In the genomic region with DNA sequence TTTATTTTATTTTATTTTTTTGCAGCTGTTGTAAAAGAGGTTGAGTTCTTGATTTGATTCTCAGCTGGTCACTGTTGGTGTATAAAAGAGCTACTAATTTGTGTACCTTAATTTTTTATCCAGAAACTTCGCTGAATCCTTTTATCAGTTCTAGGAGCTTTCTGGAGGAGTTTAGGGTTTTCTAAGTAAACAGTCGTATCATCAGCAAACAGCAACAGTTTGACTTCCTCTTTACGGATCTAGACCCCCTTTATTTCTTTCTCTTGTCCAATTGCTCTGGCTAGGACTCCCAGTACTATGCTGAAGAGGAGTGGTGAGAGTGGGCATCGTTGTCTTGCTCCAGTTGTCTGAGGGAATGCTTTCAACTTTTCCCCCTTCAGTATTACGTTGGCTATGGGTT, we compare ENCODE assay signal across 25 cellular contexts.
"Had no signal": no experiment of that assay in that cellular context is flagged by ENCODE, and none has a peak within 500 bp of the region (broad histone marks: within the 10 kb centered on the region; RNA-seq: fewer than 3 reads in every experiment).

No MANE protein-coding gene starts in this region.

- H3K9ac ChIP-seq: neural progenitor cell, parathyroid adenoma had no signal

- H3K9me3 ChIP-seq: ovary, psoas muscle, right lobe of liver, sigmoid colon, stomach, thoracic aorta, thyroid gland, upper lobe of left lung, vagina had no signal

- H3K36me3 ChIP-seq: neural progenitor cell, ovary, right lobe of liver, sigmoid colon, stomach, thoracic aorta, thyroid gland, tibial nerve, upper lobe of left lung, vagina had no signal

- H3K4me1 ChIP-seq: neural progenitor cell, tibial nerve, upper lobe of left lung had no signal

- H2AFZ ChIP-seq: neural progenitor cell, parathyroid adenoma had no signal

- ATAC-seq: psoas muscle; right cardiac atrium; right lobe of liver; stimulated activated effector memory CD8-positive, alpha-beta T cell treated with anti-CD3 and anti-CD28 coated beads, Interleukin-12 subunit alpha, Interleukin-12 subunit beta, amount 100 ng/mL, for 72 hours; stimulated activated naive B cell treated with anti-CD40 and anti-IgM and Interleukin-4, amounts not matched to agents 10 μg/mL and 1 μg/mL and 100 μg/mL, for 72 hours had no signal

- H3K27ac ChIP-seq: neural progenitor cell, ovary, parathyroid adenoma, psoas muscle, right lobe of liver, stomach, thyroid gland, tibial nerve, upper lobe of left lung, vagina had no signal

- H3K79me2 ChIP-seq: parathyroid adenoma had no signal

- H3K4me2 ChIP-seq: neural progenitor cell had no signal

- H3K4me3 ChIP-seq: neural progenitor cell, ovary, psoas muscle, right lobe of liver, sigmoid colon, stomach, thoracic aorta, thyroid gland, tibial nerve, upper lobe of left lung, vagina had no signal

- H3K27me3 ChIP-seq: neural progenitor cell, ovary, right lobe of liver, sigmoid colon, stomach, thyroid gland, tibial nerve, upper lobe of left lung, vagina had no signal

- FAIRE-seq: small intestine, urothelium cell line had no signal

- DNase-seq: occipital lobe; ovary; posterior cingulate gyrus; psoas muscle; right cardiac atrium; right lobe of liver; sigmoid colon; small intestine; stimulated activated CD4-positive, alpha-beta T cell treated with anti-CD3 and anti-CD28 coated beads, Interleukin-15, amount 100 ng/mL, for 24 hours; stimulated activated CD4-positive, alpha-beta T cell treated with anti-CD3 and anti-CD28 coated beads, Interleukin-2, amount 100 ng/mL, for 24 hours; stimulated activated CD4-positive, alpha-beta T cell treated with anti-CD3 and anti-CD28 coated beads, Interleukin-2, amount 100 ng/mL, for 48 hours; stimulated activated CD4-positive, alpha-beta T cell treated with anti-CD3 and anti-CD28 coated beads, Interleukin-4, amount 100 ng/mL, for 24 hours; stimulated activated naive B cell treated with anti-CD40 and anti-IgM and Interleukin-4, amounts not matched to agents 10 μg/mL and 1 μg/mL and 100 μg/mL, for 72 hours; stimulated activated naive CD4-positive, alpha-beta T cell treated with Interleukin-2 at 50 U/mL for 16 hours; stomach; thyroid gland; trophoblast cell; upper lobe of left lung had no signal
